Comparison of ENCODE assay signal across 9 cellular contexts in genomic region chr3:45223889-45224730, GRCh38. TPM values are rescaled to one million over a fixed set of nuclear protein-coding genes. Genes with fewer than 3 reads are reported as not detected.
DNase-seq lines count a peak whose midpoint lies in the region; ATAC-seq, FAIRE-seq and TF ChIP-seq lines count a peak whose summit lies in the region.
"Had no signal": no experiment of that assay in that cellular context is flagged by ENCODE, and none has a peak within 500 bp of the region (broad histone marks: within the 10 kb centered on the region; RNA-seq: fewer than 3 reads in every experiment).

No MANE protein-coding gene starts in this region.

- no peak overlapping the region for H2AFZ ChIP-seq in GM12878 (ENCODE audit: control insufficient read depth, low read depth, low read length)

- H3K4me1 ChIP-seq in HUES6 (ENCODE audit: control insufficient read depth, insufficient read depth, low read length) (peaks cover 17% of the 10 kb centered on the region), GM12878 (ENCODE audit: control insufficient read depth, insufficient read depth, low read length) (no peaks in the 10 kb centered on the region), mesendoderm (ENCODE audit: control insufficient read depth, low read depth, low read length) (peaks cover 2% of the 10 kb centered on the region)

- no peak overlapping the region for H3K23ac ChIP-seq in mesendoderm (ENCODE audit: low read length)

- no peak overlapping the region for H3K4ac ChIP-seq in mesendoderm (ENCODE audit: low read depth, low read length)

- H3K4me3 ChIP-seq in AG09309 (ENCODE audit: control insufficient read depth, low read depth, low read length) (peak overlapping the region; percentile 52), HUES6 (ENCODE audit: low read depth, low read length) (peak overlapping the region; percentile 74), GM12878 (no peak overlapping the region), mesendoderm (ENCODE audit: low read length) (no peak overlapping the region)

- no peak overlapping the region for H2BK15ac ChIP-seq in mesendoderm (replicated peaks; ENCODE audit: low read depth)

- H3K9ac ChIP-seq in HUES6 (ENCODE audit: low read length) (no peak overlapping the region), GM12878 (ENCODE audit: control insufficient read depth, insufficient read depth, low read length) (no peak overlapping the region), mesendoderm (ENCODE audit: low read length) (peak overlapping the region; percentile 20)

- CTCF ChIA-PET in GM12878 (lab: Yijun Ruan, JAX): interaction anchor here (0.7 to 2.9 kb wide), 6 partner anchors 9 to 183 kb away, joined by 3 to 10 read pairs (median 4); no protein-coding TSS in a partner anchor

- SMC1A ChIA-PET in GM12878 (lab: Charles Lee; ENCODE audit: uncharacterized antibody, unreplicated experiment): interaction anchor here (0.5 to 1.3 kb wide), 5 partner anchors 13 to 283 kb away, joined by 3 to 6 read pairs (median 4); no protein-coding TSS in a partner anchor

- H2BK5ac ChIP-seq in mesendoderm (ENCODE audit: low read length): no peak overlapping the region

- intact Hi-C loops in GM12878 (cut with micrococcal nuclease; ENCODE audit: unreplicated experiment): no loop called here

- H3K36me3 ChIP-seq in HUES6 (ENCODE audit: control insufficient read depth, insufficient read depth, low read length): no peaks in the 10 kb centered on the region
- no peaks in the 10 kb centered on the region for H3K36me3 ChIP-seq in GM12878 (ENCODE audit: control insufficient read depth in 2 of 2, insufficient read depth in 2 of 2, low read length in 1 of 2)
- H3K36me3 ChIP-seq in mesendoderm (ENCODE audit: control insufficient read depth, insufficient read depth, low read length): no peaks in the 10 kb centered on the region

- TF ChIP-seq CTCF in AG09309 (IDR thresholded peaks at IDR 0.05; ENCODE audit: control insufficient read depth, insufficient read depth, low read depth, low read length, missing control alignments) (no peak), GM12878 (IDR thresholded peaks at IDR 0.05 in 2 of 3, conservative IDR thresholded peaks at IDR 0.05 in 1 of 3; ENCODE audit: control insufficient read depth in 2 of 3, extremely low read depth in 1 of 3, insufficient read depth in 1 of 3, low read depth in 3 of 3, low read length in 3 of 3) (no peak)

- FAIRE-seq in GM12878 (lab: Jason Lieb, UNC) (no peak), frontal cortex (lab: Jason Lieb, UNC) (no peak)

- POLR2A ChIA-PET in GM12878 (lab: Charles Lee): no interaction called here

- ATAC-seq in GM12878 (no peak), HG03565 (IDR thresholded peaks at IDR 0.05; ENCODE audit: unreplicated experiment) (no peak)

- no peak overlapping the region for H2BK120ac ChIP-seq in mesendoderm (ENCODE audit: low read depth, low read length)

- no peak for TF ChIP-seq POLR2A in GM12878 (IDR thresholded peaks at IDR 0.05; ENCODE audit: low read depth, low read length)

- no peak overlapping the region for H2AK5ac ChIP-seq in mesendoderm (ENCODE audit: low read length)

- H3K9me3 ChIP-seq in HUES6 (ENCODE audit: control insufficient read depth, insufficient read depth, low read depth, low read length) (no peaks in the 10 kb centered on the region), GM12878 (replicated peaks; ENCODE audit: control insufficient read depth, insufficient read depth, low read length) (no peaks in the 10 kb centered on the region)

- no TSS peak for BruUV-seq in GM12878 (replicated peaks; lab: Mats Ljungman, UMichigan)

- peak overlapping the region; percentile 1 for H3K56ac ChIP-seq in mesendoderm (ENCODE audit: low read length)

- H3K27me3 ChIP-seq in HUES6 (ENCODE audit: control insufficient read depth, insufficient read depth, low read length): peaks cover 40% of the 10 kb centered on the region
- peaks cover 2 to 13% of the 10 kb centered on the region in 2 experiments for H3K27me3 ChIP-seq in GM12878 (replicated peaks in 1 of 2; ENCODE audit: control insufficient read depth in 2 of 2, insufficient read depth in 2 of 2, low read length in 1 of 2)
- peaks cover 4% of the 10 kb centered on the region for H3K27me3 ChIP-seq in mesendoderm (ENCODE audit: insufficient read depth, low read length, poor library complexity)

- no peak overlapping the region for H4K8ac ChIP-seq in mesendoderm (ENCODE audit: low read depth, low read length)

- no peak overlapping the region for H3K18ac ChIP-seq in mesendoderm (ENCODE audit: low read length)

- H4K20me1 ChIP-seq in GM12878 (ENCODE audit: control insufficient read depth, insufficient read depth): no peaks in the 10 kb centered on the region

- H4K5ac ChIP-seq in mesendoderm (ENCODE audit: low read length): no peak overlapping the region

- RAD21 ChIA-PET in GM12878 (lab: Charles Lee; ENCODE audit: unreplicated experiment): interaction anchor here (0.9 to 1.7 kb wide), 3 partner anchors 13 to 184 kb away, joined by 3 to 5 read pairs (median 4); no protein-coding TSS in a partner anchor

- no peak for TF ChIP-seq EP300 in GM12878 (IDR thresholded peaks at IDR 0.05; ENCODE audit: borderline replicate concordance in 1 of 2, control insufficient read depth in 1 of 2, low read depth in 2 of 2, low read length in 2 of 2)

- H3K79me1 ChIP-seq in mesendoderm (ENCODE audit: low read length): no peaks in the 10 kb centered on the region

- DNase-seq in AG09309 (ENCODE audit: low read depth): no peak
- no peak for DNase-seq in GM12878 (ENCODE audit: low read depth, low spot score)
- DNase-seq in mesendoderm: no peak
- DNase-seq in NCI-H1092 treated with DMSO at 0.1 percent for 48 hours (lab: John Stamatoyannopoulos, UW): no peak
- DNase-seq in frontal cortex (ENCODE audit: low spot score in 2 of 2): no peak
- DNase-seq in GM19238 (ENCODE audit: insufficient read length, low spot score): no peak
- DNase-seq: stimulated activated naive B cell treated with anti-CD40 and anti-IgM and Interleukin-4, amounts not matched to agents 10 μg/mL and 1 μg/mL and 100 μg/mL, for 72 hours had no signal

- WGBS in GM12878 (ENCODE audit: insufficient coverage, insufficient replicate concordance, low lambda C conversion rate, missing lambda C conversion rate): 33% methylated on average over 9 of the region's 9 CpGs
- no CpG with 5 or more reads among the region's 9 CpGs for whole genome bisulfite sequencing in mesendoderm (ENCODE audit: extremely low coverage, insufficient coverage, low lambda C conversion rate)

- H3K4me2 ChIP-seq in GM12878 (ENCODE audit: control insufficient read depth, insufficient read depth) (no peak overlapping the region), mesendoderm (ENCODE audit: low read length) (peak overlapping the region; percentile 46)

- H3K79me2 ChIP-seq in GM12878 (ENCODE audit: control insufficient read depth, insufficient read depth, low read length): no peaks in the 10 kb centered on the region
- H3K79me2 ChIP-seq in mesendoderm (ENCODE audit: control insufficient read depth, insufficient read depth, low read length): no peaks in the 10 kb centered on the region

- no peak for TF ChIP-seq RAD21 in GM12878 (IDR thresholded peaks at IDR 0.05; ENCODE audit: insufficient read depth, low read depth, low read length)

- in situ Hi-C loops in GM12878 (cut with MboI): loop anchor here (10.0 kb wide), 1 partner anchor 441 kb away; no protein-coding TSS in a partner anchor

- no peak overlapping the region for H3K27ac ChIP-seq in HUES6 (ENCODE audit: low read depth, low read length)
- H3K27ac ChIP-seq in GM12878 (ENCODE audit: control insufficient read depth, insufficient read depth): no peak overlapping the region
- no peak overlapping the region for H3K27ac ChIP-seq in mesendoderm (ENCODE audit: low read depth, low read length)

TF ChIP-seq in GM12878, 131 proteins besides CTCF, POLR2A, EP300 and RAD21:
- TF ChIP-seq EZH2 (IDR thresholded peaks at IDR 0.05; ENCODE audit: borderline replicate concordance, control insufficient read depth, low read depth, low read length): 0 out of 2 replicates have a peak, but pooled peaks have one; percentile 17
- no peak for TF ChIP-seq CBX3 (IDR thresholded peaks at IDR 0.05; ENCODE audit: borderline replicate concordance, low read depth)

RNA-seq across cellular contexts. Expression of gene TMEM158, which starts 2.0 kb away (rescaled TPM):
- total RNA-seq in GM12878 (2013; cell fraction: nucleolus; rRNA removed): not detected in 2 replicates
- total RNA-seq in GM12878 (2014; rRNA removed) (not detected in 2 replicates), GM12878 (2014; rRNA removed; fragmentation: Illumina TruSeq; extraction: Trizol) (not detected in 2 replicates), GM12878 (2021) (not detected in 2 replicates), frontal cortex (19.6 TPM)
- not detected for polyA plus RNA-seq in GM12878 (2011; ENCODE audit: low read depth)
- polyA plus RNA-seq in GM12878 (2011; rRNA removed) (not detected in 2 replicates), GM12878 (2014; fragmentation: Illumina TruSeq; extraction: Trizol) (not detected in 2 replicates), GM12878 (2014; fragmentation: Nextera tagmentation; extraction: Ambion mirVana) (not detected), GM12878 (2014; rRNA removed) (not detected in 2 replicates), GM12878 (2016; fragmentation: Nextera tagmentation; extraction: Ambion mirVana) (not detected)
- 0.03 TPM in 1 of 2 replicates, not detected in the other for polyA plus RNA-seq in GM12878 (2011; cell fraction: cytosol; rRNA removed)
- polyA plus RNA-seq in GM12878 (2011; cell fraction: nucleus; rRNA removed): 0.06 TPM in 1 of 2 replicates, not detected in the other
- not detected in 2 replicates for polyA plus RNA-seq in GM12878 (2012)
- polyA minus RNA-seq in GM12878 (2011; rRNA and poly(A)+ RNA removed): not detected in 2 replicates
- polyA minus RNA-seq in GM12878 (2011; cell fraction: cytosol; rRNA and poly(A)+ RNA removed): not detected in 2 replicates
- polyA minus RNA-seq in GM12878 (2011; cell fraction: nucleus; rRNA and poly(A)+ RNA removed): not detected in 2 replicates
- 23.6 TPM for polyA plus RNA-seq in mesendoderm (2013, experiment 1 of 2)
- polyA plus RNA-seq in mesendoderm (2013, experiment 2 of 2): 22.3 TPM

Comparison
In these comparisons a context has a peak if more than half of its experiments do, and no peak if none do; other contexts are left out.
1. H3K4me3 ChIP-seq: peak in AG09309 (single experiment) and HUES6 (single experiment); none in GM12878 (single experiment) and mesendoderm (single experiment).
2. RNA of gene TMEM158, which starts 2.0 kb away (total RNA-seq): 19.6 TPM in frontal cortex (single experiment); not detected in GM12878; every median in the first group is over 10 times any median in the second.